4 cellular contexts compared by ENCODE assay signal in the genomic region with DNA sequence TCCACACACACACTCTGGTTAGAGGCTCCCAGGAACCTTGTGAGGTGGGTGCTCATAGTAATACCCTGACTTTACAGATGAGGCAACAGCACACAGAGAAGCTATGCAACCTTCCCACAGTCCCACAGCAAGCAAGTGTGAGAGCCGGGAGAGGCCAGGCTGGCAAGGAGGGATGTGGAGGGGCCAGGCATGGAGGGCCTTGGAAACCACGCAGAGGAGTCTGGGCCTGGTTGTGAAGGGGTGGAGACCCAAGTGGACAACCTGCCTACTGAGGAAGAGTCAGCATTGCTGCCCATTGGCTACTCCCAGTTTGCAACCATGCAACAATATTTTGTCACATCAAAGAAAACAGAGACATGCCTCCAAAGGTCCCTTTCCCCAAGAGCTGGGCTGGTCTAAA.
TF ChIP-seq lines count a peak whose summit lies in the region.

No MANE protein-coding gene starts in this region.

TF ChIP-seq in SK-N-SH, 30 proteins besides CTCF, POLR2A, EP300 and RAD21 (continues in another document):
- TF ChIP-seq TAF1 (IDR thresholded peaks at IDR 0.05; ENCODE audit: borderline replicate concordance, low read depth, low read length) (no peak), YY1 (IDR thresholded peaks at IDR 0.05; ENCODE audit: low read depth) (no peak), NFIC (IDR thresholded peaks at IDR 0.05; ENCODE audit: borderline replicate concordance) (no peak), SMC3 (IDR thresholded peaks at IDR 0.05; ENCODE audit: low read depth, low read length) (no peak), GATA2 (CRISPR knock-in tag; IDR thresholded peaks at IDR 0.05) (no peak), FOSL2 (IDR thresholded peaks at IDR 0.05; ENCODE audit: borderline replicate concordance, low read depth) (no peak), FOXJ3 (CRISPR knock-in tag; IDR thresholded peaks at IDR 0.05) (no peak), RCOR1 (IDR thresholded peaks at IDR 0.05; ENCODE audit: low read length) (no peak), TEAD4 (IDR thresholded peaks at IDR 0.05; ENCODE audit: borderline replicate concordance, insufficient read depth) (no peak), MXI1 (IDR thresholded peaks at IDR 0.05; ENCODE audit: low read depth, low read length) (no peak)
- TF ChIP-seq, protein P1, sequence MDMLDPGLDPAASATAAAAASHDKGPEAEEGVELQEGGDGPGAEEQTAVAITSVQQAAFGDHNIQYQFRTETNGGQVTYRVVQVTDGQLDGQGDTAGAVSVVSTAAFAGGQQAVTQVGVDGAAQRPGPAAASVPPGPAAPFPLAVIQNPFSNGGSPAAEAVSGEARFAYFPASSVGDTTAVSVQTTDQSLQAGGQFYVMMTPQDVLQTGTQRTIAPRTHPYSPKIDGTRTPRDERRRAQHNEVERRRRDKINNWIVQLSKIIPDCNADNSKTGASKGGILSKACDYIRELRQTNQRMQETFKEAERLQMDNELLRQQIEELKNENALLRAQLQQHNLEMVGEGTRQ (IDR thresholded peaks at IDR 0.05; ENCODE audit: borderline replicate concordance, low read depth, low read length) = no peak
- TF ChIP-seq, protein P2, sequence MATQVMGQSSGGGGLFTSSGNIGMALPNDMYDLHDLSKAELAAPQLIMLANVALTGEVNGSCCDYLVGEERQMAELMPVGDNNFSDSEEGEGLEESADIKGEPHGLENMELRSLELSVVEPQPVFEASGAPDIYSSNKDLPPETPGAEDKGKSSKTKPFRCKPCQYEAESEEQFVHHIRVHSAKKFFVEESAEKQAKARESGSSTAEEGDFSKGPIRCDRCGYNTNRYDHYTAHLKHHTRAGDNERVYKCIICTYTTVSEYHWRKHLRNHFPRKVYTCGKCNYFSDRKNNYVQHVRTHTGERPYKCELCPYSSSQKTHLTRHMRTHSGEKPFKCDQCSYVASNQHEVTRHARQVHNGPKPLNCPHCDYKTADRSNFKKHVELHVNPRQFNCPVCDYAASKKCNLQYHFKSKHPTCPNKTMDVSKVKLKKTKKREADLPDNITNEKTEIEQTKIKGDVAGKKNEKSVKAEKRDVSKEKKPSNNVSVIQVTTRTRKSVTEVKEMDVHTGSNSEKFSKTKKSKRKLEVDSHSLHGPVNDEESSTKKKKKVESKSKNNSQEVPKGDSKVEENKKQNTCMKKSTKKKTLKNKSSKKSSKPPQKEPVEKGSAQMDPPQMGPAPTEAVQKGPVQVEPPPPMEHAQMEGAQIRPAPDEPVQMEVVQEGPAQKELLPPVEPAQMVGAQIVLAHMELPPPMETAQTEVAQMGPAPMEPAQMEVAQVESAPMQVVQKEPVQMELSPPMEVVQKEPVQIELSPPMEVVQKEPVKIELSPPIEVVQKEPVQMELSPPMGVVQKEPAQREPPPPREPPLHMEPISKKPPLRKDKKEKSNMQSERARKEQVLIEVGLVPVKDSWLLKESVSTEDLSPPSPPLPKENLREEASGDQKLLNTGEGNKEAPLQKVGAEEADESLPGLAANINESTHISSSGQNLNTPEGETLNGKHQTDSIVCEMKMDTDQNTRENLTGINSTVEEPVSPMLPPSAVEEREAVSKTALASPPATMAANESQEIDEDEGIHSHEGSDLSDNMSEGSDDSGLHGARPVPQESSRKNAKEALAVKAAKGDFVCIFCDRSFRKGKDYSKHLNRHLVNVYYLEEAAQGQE (IDR thresholded peaks at IDR 0.05; ENCODE audit: low read depth, low read length) = no peak

TF ChIP-seq in SK-N-SH treated with all-trans-retinoic acid at 6 μM for 48 hours, 23 proteins besides CTCF, POLR2A, EP300 and RAD21 (continues in another document):
- TF ChIP-seq ZNF70 (CRISPR knock-in tag; IDR thresholded peaks at IDR 0.05) (no peak), ZC3H10 (CRISPR knock-in tag; IDR thresholded peaks at IDR 0.05) (no peak), BACH2 (CRISPR knock-in tag; IDR thresholded peaks at IDR 0.05; ENCODE audit: borderline replicate concordance) (no peak), ZFP3 (CRISPR knock-in tag; IDR thresholded peaks at IDR 0.05) (no peak), OSR1 (CRISPR knock-in tag; IDR thresholded peaks at IDR 0.05) (no peak), ISL1 (CRISPR knock-in tag; IDR thresholded peaks at IDR 0.05) (no peak), PPARA (CRISPR knock-in tag; IDR thresholded peaks at IDR 0.05; ENCODE audit: borderline replicate concordance) (no peak), TCF4 (CRISPR knock-in tag; IDR thresholded peaks at IDR 0.05; ENCODE audit: borderline replicate concordance) (no peak), RARB (CRISPR knock-in tag; IDR thresholded peaks at IDR 0.05) (no peak)
- TF ChIP-seq, protein P3, sequence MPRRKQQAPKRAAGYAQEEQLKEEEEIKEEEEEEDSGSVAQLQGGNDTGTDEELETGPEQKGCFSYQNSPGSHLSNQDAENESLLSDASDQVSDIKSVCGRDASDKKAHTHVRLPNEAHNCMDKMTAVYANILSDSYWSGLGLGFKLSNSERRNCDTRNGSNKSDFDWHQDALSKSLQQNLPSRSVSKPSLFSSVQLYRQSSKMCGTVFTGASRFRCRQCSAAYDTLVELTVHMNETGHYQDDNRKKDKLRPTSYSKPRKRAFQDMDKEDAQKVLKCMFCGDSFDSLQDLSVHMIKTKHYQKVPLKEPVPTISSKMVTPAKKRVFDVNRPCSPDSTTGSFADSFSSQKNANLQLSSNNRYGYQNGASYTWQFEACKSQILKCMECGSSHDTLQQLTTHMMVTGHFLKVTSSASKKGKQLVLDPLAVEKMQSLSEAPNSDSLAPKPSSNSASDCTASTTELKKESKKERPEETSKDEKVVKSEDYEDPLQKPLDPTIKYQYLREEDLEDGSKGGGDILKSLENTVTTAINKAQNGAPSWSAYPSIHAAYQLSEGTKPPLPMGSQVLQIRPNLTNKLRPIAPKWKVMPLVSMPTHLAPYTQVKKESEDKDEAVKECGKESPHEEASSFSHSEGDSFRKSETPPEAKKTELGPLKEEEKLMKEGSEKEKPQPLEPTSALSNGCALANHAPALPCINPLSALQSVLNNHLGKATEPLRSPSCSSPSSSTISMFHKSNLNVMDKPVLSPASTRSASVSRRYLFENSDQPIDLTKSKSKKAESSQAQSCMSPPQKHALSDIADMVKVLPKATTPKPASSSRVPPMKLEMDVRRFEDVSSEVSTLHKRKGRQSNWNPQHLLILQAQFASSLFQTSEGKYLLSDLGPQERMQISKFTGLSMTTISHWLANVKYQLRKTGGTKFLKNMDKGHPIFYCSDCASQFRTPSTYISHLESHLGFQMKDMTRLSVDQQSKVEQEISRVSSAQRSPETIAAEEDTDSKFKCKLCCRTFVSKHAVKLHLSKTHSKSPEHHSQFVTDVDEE (CRISPR knock-in tag; IDR thresholded peaks at IDR 0.05) = no peak
- TF ChIP-seq, protein P4, sequence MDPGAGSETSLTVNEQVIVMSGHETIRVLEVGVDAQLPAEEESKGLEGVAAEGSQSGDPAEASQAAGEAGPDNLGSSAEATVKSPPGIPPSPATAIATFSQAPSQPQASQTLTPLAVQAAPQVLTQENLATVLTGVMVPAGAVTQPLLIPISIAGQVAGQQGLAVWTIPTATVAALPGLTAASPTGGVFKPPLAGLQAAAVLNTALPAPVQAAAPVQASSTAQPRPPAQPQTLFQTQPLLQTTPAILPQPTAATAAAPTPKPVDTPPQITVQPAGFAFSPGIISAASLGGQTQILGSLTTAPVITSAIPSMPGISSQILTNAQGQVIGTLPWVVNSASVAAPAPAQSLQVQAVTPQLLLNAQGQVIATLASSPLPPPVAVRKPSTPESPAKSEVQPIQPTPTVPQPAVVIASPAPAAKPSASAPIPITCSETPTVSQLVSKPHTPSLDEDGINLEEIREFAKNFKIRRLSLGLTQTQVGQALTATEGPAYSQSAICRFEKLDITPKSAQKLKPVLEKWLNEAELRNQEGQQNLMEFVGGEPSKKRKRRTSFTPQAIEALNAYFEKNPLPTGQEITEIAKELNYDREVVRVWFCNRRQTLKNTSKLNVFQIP (CRISPR knock-in tag; IDR thresholded peaks at IDR 0.05; ENCODE audit: borderline replicate concordance, low read depth) = no peak

TF ChIP-seq in GM23338, 12 proteins besides CTCF, POLR2A, EP300 and RAD21 (continues in another document):
- TF ChIP-seq EZH2phosphoT487 (IDR thresholded peaks at IDR 0.05; ENCODE audit: unreplicated experiment) (no peak), NANOG (IDR thresholded peaks at IDR 0.05; ENCODE audit: borderline replicate concordance) (no peak), POLR2AphosphoS5 (IDR thresholded peaks at IDR 0.05; ENCODE audit: low read depth) (no peak), JUNB (IDR thresholded peaks at IDR 0.05; ENCODE audit: unreplicated experiment) (no peak), STAT1 (IDR thresholded peaks at IDR 0.05; ENCODE audit: unreplicated experiment) (no peak), ZNF331 (CRISPR knock-in tag; IDR thresholded peaks at IDR 0.05; ENCODE audit: low read depth) (no peak)
- TF ChIP-seq, protein P5, sequence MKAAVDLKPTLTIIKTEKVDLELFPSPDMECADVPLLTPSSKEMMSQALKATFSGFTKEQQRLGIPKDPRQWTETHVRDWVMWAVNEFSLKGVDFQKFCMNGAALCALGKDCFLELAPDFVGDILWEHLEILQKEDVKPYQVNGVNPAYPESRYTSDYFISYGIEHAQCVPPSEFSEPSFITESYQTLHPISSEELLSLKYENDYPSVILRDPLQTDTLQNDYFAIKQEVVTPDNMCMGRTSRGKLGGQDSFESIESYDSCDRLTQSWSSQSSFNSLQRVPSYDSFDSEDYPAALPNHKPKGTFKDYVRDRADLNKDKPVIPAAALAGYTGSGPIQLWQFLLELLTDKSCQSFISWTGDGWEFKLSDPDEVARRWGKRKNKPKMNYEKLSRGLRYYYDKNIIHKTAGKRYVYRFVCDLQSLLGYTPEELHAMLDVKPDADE (IDR thresholded peaks at IDR 0.05) = no peak
- TF ChIP-seq, protein P2 (IDR thresholded peaks at IDR 0.05; ENCODE audit: unreplicated experiment) = no peak

TF ChIP-seq in H1, 55 proteins besides CTCF, POLR2A, EP300 and RAD21:
- TF ChIP-seq RFX5 (IDR thresholded peaks at IDR 0.05; ENCODE audit: borderline replicate concordance, low read depth, low read length) (no peak), ZNF274 (IDR thresholded peaks at IDR 0.05; ENCODE audit: borderline replicate concordance, extremely low read depth, low read length) (no peak), GABPA (IDR thresholded peaks at IDR 0.05; ENCODE audit: borderline replicate concordance, insufficient read depth, low read length) (no peak), POU5F1 (IDR thresholded peaks at IDR 0.05; ENCODE audit: low read depth, low read length) (no peak), SIN3A (conservative IDR thresholded peaks at IDR 0.05 in 1 of 2, IDR thresholded peaks at IDR 0.05 in 1 of 2; ENCODE audit: low read depth in 1 of 2, low read length in 2 of 2) (no peak)
- TF ChIP-seq, protein P6, sequence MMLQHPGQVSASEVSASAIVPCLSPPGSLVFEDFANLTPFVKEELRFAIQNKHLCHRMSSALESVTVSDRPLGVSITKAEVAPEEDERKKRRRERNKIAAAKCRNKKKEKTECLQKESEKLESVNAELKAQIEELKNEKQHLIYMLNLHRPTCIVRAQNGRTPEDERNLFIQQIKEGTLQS (IDR thresholded peaks at IDR 0.05; ENCODE audit: insufficient read depth, low read depth, low read length) = no peak
